10 cellular contexts compared by ENCODE assay signal in genomic region chr16:3165111-3165822, GRCh38. TPM values are rescaled to one million over a fixed set of nuclear protein-coding genes. Genes with fewer than 3 reads are reported as not detected.
DNase-seq lines count a peak whose midpoint lies in the region; ATAC-seq, FAIRE-seq and TF ChIP-seq lines count a peak whose summit lies in the region.
"Had no signal": no experiment of that assay in that cellular context is flagged by ENCODE, and none has a peak within 500 bp of the region (broad histone marks: within the 10 kb centered on the region; RNA-seq: fewer than 3 reads in every experiment).

No MANE protein-coding gene starts in this region.

- peaks cover 4% of the 10 kb centered on the region for H3K27me3 ChIP-seq in H7 (ENCODE audit: control insufficient read depth, insufficient read depth, low read length)
- no peaks in the 10 kb centered on the region for H3K27me3 ChIP-seq in naive thymus-derived CD4-positive, alpha-beta T cell (ENCODE audit: control insufficient read depth in 2 of 2, insufficient read depth in 2 of 2, low read length in 2 of 2)

- H3K4me3 Mint-ChIP-seq in activated naive CD8-positive, alpha-beta T cell treated with anti-CD3 and anti-CD28 coated beads, Interleukin-2, amount 10 ng/mL, durations not matched to agents 7 days and 5 days = peak overlapping the region; percentile 55
- peak overlapping the region; percentile 39 to 80 (median 58) for H3K4me3 Mint-ChIP-seq in naive thymus-derived CD4-positive, alpha-beta T cell

- H3K4me1 Mint-ChIP-seq in activated naive CD8-positive, alpha-beta T cell treated with anti-CD3 and anti-CD28 coated beads, Interleukin-2, amount 10 ng/mL, durations not matched to agents 7 days and 5 days = peaks cover 21% of the 10 kb centered on the region
- peaks cover 9 to 24% (median 10%) of the 10 kb centered on the region in 7 donors for H3K4me1 Mint-ChIP-seq in naive thymus-derived CD4-positive, alpha-beta T cell

- H3K27me3 Mint-ChIP-seq in activated naive CD8-positive, alpha-beta T cell treated with anti-CD3 and anti-CD28 coated beads, Interleukin-2, amount 10 ng/mL, durations not matched to agents 7 days and 5 days = peaks cover 31% of the 10 kb centered on the region
- H3K27me3 Mint-ChIP-seq in naive thymus-derived CD4-positive, alpha-beta T cell = peaks cover 0 to 27% (median 0%) of the 10 kb centered on the region in 5 donors

- 76% methylated on average over 12 of the region's 12 CpGs for WGBS in A549 (ENCODE audit: missing lambda C conversion rate)

- CTCF ChIA-PET in A549 (lab: Yijun Ruan, JAX) = interaction anchor here (0.9 to 2.4 kb wide), 13 partner anchors 9 to 127 kb away, joined by 3 to 18 read pairs (median 7); no protein-coding TSS in a partner anchor
- CTCF ChIA-PET in naive thymus-derived CD4-positive, alpha-beta T cell (lab: Charles Lee) = interaction anchor here (0.9 to 2.4 kb wide), 5 partner anchors 28 to 133 kb away, joined by 3 to 13 read pairs (median 6); partner anchors contain the start of gene ZNF213

- H3K36me3 ChIP-seq in H7 (replicated peaks; ENCODE audit: control insufficient read depth, insufficient read depth, low read length) = no peaks in the 10 kb centered on the region
- H3K36me3 ChIP-seq in naive thymus-derived CD4-positive, alpha-beta T cell (ENCODE audit: control insufficient read depth in 2 of 3, insufficient read depth in 3 of 3, low read length in 3 of 3) = no peaks in the 10 kb centered on the region

- peak overlapping the region; percentile 76 to 81 for H3K27ac ChIP-seq in A549
- H3K27ac ChIP-seq in naive thymus-derived CD4-positive, alpha-beta T cell (ENCODE audit: low read depth, low read length) = peak overlapping the region; percentile 55
- H3K27ac ChIP-seq: RWPE1 had no signal

- no peak for TF ChIP-seq RAD21 in A549 (conservative IDR thresholded peaks at IDR 0.05 in 1 of 2, IDR thresholded peaks at IDR 0.05 in 1 of 2)

- intact Hi-C loops in naive thymus-derived CD4-positive, alpha-beta T cell (cut with micrococcal nuclease) = loop anchor here in 1 of 2 donors (5.0 kb wide), 1 partner anchor 292 kb away; no protein-coding TSS in a partner anchor

- peak overlapping the region; percentile 75 for H3K27ac Mint-ChIP-seq in activated naive CD8-positive, alpha-beta T cell treated with anti-CD3 and anti-CD28 coated beads, Interleukin-2, amount 10 ng/mL, durations not matched to agents 7 days and 5 days
- peak overlapping the region; percentile 36 to 93 (median 71) for H3K27ac Mint-ChIP-seq in naive thymus-derived CD4-positive, alpha-beta T cell

- TF ChIP-seq CTCF in A549 (IDR thresholded peaks at IDR 0.05) = no peak

- peaks cover 3% of the 10 kb centered on the region; the same call in 2 of the 3 replicates for H3K4me1 ChIP-seq in A549
- peaks cover under 1 to 4% of the 10 kb centered on the region in 2 donors for H3K4me1 ChIP-seq in naive thymus-derived CD4-positive, alpha-beta T cell (ENCODE audit: control insufficient read depth in 2 of 2, insufficient read depth in 2 of 2, low read length in 2 of 2)

- TF ChIP-seq POLR2A in A549 (IDR thresholded peaks at IDR 0.05; ENCODE audit: low read length) = no peak

- no peak for FAIRE-seq in A549 (lab: Jason Lieb, UNC)

- no peak for ATAC-seq in A549
- no peak for ATAC-seq in activated naive CD8-positive, alpha-beta T cell treated with anti-CD3 and anti-CD28 coated beads, Interleukin-2, amount 10 ng/mL, durations not matched to agents 7 days and 5 days (ENCODE audit: low read depth)
- ATAC-seq in naive thymus-derived CD4-positive, alpha-beta T cell = no peak

- H3K36me3 Mint-ChIP-seq in activated naive CD8-positive, alpha-beta T cell treated with anti-CD3 and anti-CD28 coated beads, Interleukin-2, amount 10 ng/mL, durations not matched to agents 7 days and 5 days = no peaks in the 10 kb centered on the region
- H3K36me3 Mint-ChIP-seq in naive thymus-derived CD4-positive, alpha-beta T cell = no peaks in the 10 kb centered on the region

- H3K9me3 Mint-ChIP-seq in activated naive CD8-positive, alpha-beta T cell treated with anti-CD3 and anti-CD28 coated beads, Interleukin-2, amount 10 ng/mL, durations not matched to agents 7 days and 5 days = no peaks in the 10 kb centered on the region
- H3K9me3 Mint-ChIP-seq in naive thymus-derived CD4-positive, alpha-beta T cell = peaks cover 0 to 1% (median 0%) of the 10 kb centered on the region in 11 donors

- no peak for TF ChIP-seq EP300 in A549 (IDR thresholded peaks at IDR 0.05)

- peak overlapping the region; percentile 90 for H3K4me2 ChIP-seq in A549

- H3K4me3 ChIP-seq in A549 (peak overlapping the region; percentile 26; the same call in 1 of the 3 replicates), H7 (ENCODE audit: insufficient read depth, low read depth, low read length) (no peak overlapping the region)
- no peak overlapping the region for H3K4me3 ChIP-seq in naive thymus-derived CD4-positive, alpha-beta T cell (ENCODE audit: low read length)

- in situ Hi-C loops in G401 (cut with HindIII; ENCODE audit: low sequenced_read_pairs) = no loop called here

- H3K9me3 ChIP-seq in A549 = no peaks in the 10 kb centered on the region
- no peaks in the 10 kb centered on the region for H3K9me3 ChIP-seq in naive thymus-derived CD4-positive, alpha-beta T cell (ENCODE audit: control insufficient read depth in 2 of 3, low read length in 3 of 3)

- POLR2A ChIA-PET in A549 (lab: Yijun Ruan, JAX) = no interaction called here
- POLR2A ChIA-PET in activated naive CD8-positive, alpha-beta T cell treated with anti-CD3 and anti-CD28 coated beads, Interleukin-2, amount 10 ng/mL, durations not matched to agents 7 days and 5 days (lab: Charles Lee) = interaction anchor here (0.9 to 1.0 kb wide), 4 partner anchors 15 to 117 kb away, joined by 3 to 5 read pairs (median 5); no protein-coding TSS in a partner anchor
- POLR2A ChIA-PET in naive thymus-derived CD4-positive, alpha-beta T cell (lab: Charles Lee) = interaction anchor here (0.6 to 1.8 kb wide), 14 partner anchors 11 to 441 kb away, joined by 3 to 5 read pairs (median 3); partner anchors contain the start of gene ZNF263

- DNase-seq in A549 (ENCODE audit: low read depth in 1 of 2, low spot score in 1 of 2) (no peak), H7 (peak; percentile 19), G401 (ENCODE audit: low spot score) (no peak), NCI-H82 (lab: John Stamatoyannopoulos, UW) (no peak), NCI-H1436 treated with DMSO at 0.1 percent for 48 hours (lab: John Stamatoyannopoulos, UW) (no peak)
- no peak for DNase-seq in activated naive CD8-positive, alpha-beta T cell treated with anti-CD3 and anti-CD28 coated beads, Interleukin-2, amount 10 ng/mL, durations not matched to agents 7 days and 5 days
- no peak for DNase-seq in naive thymus-derived CD4-positive, alpha-beta T cell
- DNase-seq in effector CD4-positive, alpha-beta T cell = no peak

TF ChIP-seq in A549, 52 proteins besides CTCF, POLR2A, EP300 and RAD21:
- TF ChIP-seq, protein P1, sequence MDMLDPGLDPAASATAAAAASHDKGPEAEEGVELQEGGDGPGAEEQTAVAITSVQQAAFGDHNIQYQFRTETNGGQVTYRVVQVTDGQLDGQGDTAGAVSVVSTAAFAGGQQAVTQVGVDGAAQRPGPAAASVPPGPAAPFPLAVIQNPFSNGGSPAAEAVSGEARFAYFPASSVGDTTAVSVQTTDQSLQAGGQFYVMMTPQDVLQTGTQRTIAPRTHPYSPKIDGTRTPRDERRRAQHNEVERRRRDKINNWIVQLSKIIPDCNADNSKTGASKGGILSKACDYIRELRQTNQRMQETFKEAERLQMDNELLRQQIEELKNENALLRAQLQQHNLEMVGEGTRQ (IDR thresholded peaks at IDR 0.05) = peak; percentile 34; the same call in 1 of the 2 replicates
- TF ChIP-seq HOXA7 (CRISPR knock-in tag; IDR thresholded peaks at IDR 0.05) = no peak
- TF ChIP-seq HDAC2 (IDR thresholded peaks at IDR 0.05) = no peak

RNA-seq across cellular contexts. Expression of gene OR1F1, which starts 22.7 kb away (rescaled TPM):
- 1.3 and 1.6 TPM in 2 replicates for polyA plus RNA-seq in A549 (2011; rRNA removed)
- polyA plus RNA-seq in A549 (2012; cell fraction: cytosol; rRNA removed) = 0.63 and 1.1 TPM in 2 replicates
- 1.1 and 1.3 TPM in 2 replicates for polyA plus RNA-seq in A549 (2012; cell fraction: nucleus; rRNA removed)
- 0.20 to 0.34 TPM (median 0.31 TPM) in 3 replicates for polyA plus RNA-seq in A549 (2017; fragmentation: RNase III; extraction: RNeasy Plus Mini Kit Qiagen cat#74134 plus additional on column Dnase treatment)
- polyA minus RNA-seq in A549 (2011; rRNA and poly(A)+ RNA removed) = 3.2 and 4.6 TPM in 2 replicates
- not detected in 2 replicates for total RNA-seq in H7 (2014; rRNA removed; shearing (Covaris generic))
- not detected for total RNA-seq in activated naive CD8-positive, alpha-beta T cell treated with anti-CD3 and anti-CD28 coated beads, Interleukin-2, amount 10 ng/mL, durations not matched to agents 7 days and 5 days
- under 1 TPM in 2 of 5 experiments, not detected in 3; 0.38 to 0.41 TPM for total RNA-seq in naive thymus-derived CD4-positive, alpha-beta T cell
- under 1 TPM in 1 of 2 donors, not detected in 1; 0.35 TPM for polyA plus RNA-seq in naive thymus-derived CD4-positive, alpha-beta T cell
- total RNA-seq in G401 (2014; rRNA removed; shearing (Covaris generic)) = not detected in 2 replicates
- total RNA-seq: posterior vena cava had no signal

RNA-seq across cellular contexts. Expression of gene ZNF213, which starts 30.4 kb away (rescaled TPM):
- polyA plus RNA-seq in A549 (2011; rRNA removed) (0.72 and 1.8 TPM in 2 replicates), A549 (2017; fragmentation: RNase III; extraction: RNeasy Plus Mini Kit Qiagen cat#74134 plus additional on column Dnase treatment) (5.9 to 6.2 TPM (median 6.1 TPM) in 3 replicates)
- 0.79 and 1.8 TPM in 2 replicates for polyA plus RNA-seq in A549 (2012; cell fraction: cytosol; rRNA removed)
- 2.2 and 2.3 TPM in 2 replicates for polyA plus RNA-seq in A549 (2012; cell fraction: nucleus; rRNA removed)
- 2.4 and 3.4 TPM in 2 replicates for polyA minus RNA-seq in A549 (2011; rRNA and poly(A)+ RNA removed)
- total RNA-seq in H7 (2014; rRNA removed; shearing (Covaris generic)) = 5.5 and 6.3 TPM in 2 replicates
- total RNA-seq in activated naive CD8-positive, alpha-beta T cell treated with anti-CD3 and anti-CD28 coated beads, Interleukin-2, amount 10 ng/mL, durations not matched to agents 7 days and 5 days = 10 to 100 TPM; 12.9 to 13.3 TPM
- 10 to 100 TPM in 3 of 5 experiments, 1 to 10 TPM in 2; 3.8 to 14.0 (median 11.8) TPM for total RNA-seq in naive thymus-derived CD4-positive, alpha-beta T cell
- polyA plus RNA-seq in naive thymus-derived CD4-positive, alpha-beta T cell = 1 to 10 TPM; 1.7 to 3.4 TPM
- total RNA-seq in G401 (2014; rRNA removed; shearing (Covaris generic)) = 0.31 and 0.61 TPM in 2 replicates

RNA-seq across cellular contexts. Expression of gene ZNF205, which starts 52.9 kb away (rescaled TPM):
- polyA plus RNA-seq in A549 (2011; rRNA removed) (3.1 and 4.3 TPM in 2 replicates), A549 (2017; fragmentation: RNase III; extraction: RNeasy Plus Mini Kit Qiagen cat#74134 plus additional on column Dnase treatment) (8.5 to 9.6 TPM (median 9.2 TPM) in 3 replicates)
- polyA plus RNA-seq in A549 (2012; cell fraction: cytosol; rRNA removed) = 14.1 and 22.4 TPM in 2 replicates
- polyA plus RNA-seq in A549 (2012; cell fraction: nucleus; rRNA removed) = 19.0 and 35.0 TPM in 2 replicates
- polyA minus RNA-seq in A549 (2011; rRNA and poly(A)+ RNA removed) = 2.6 and 3.3 TPM in 2 replicates
- total RNA-seq in H7 (2014; rRNA removed; shearing (Covaris generic)) = 40.2 and 41.2 TPM in 2 replicates
- total RNA-seq in activated naive CD8-positive, alpha-beta T cell treated with anti-CD3 and anti-CD28 coated beads, Interleukin-2, amount 10 ng/mL, durations not matched to agents 7 days and 5 days = not detected
- under 1 TPM in 1 of 5 experiments, not detected in 4; 0.29 TPM for total RNA-seq in naive thymus-derived CD4-positive, alpha-beta T cell
- polyA plus RNA-seq in naive thymus-derived CD4-positive, alpha-beta T cell = under 1 TPM in 1 of 2 donors, not detected in 1; 0.09 TPM
- total RNA-seq in G401 (2014; rRNA removed; shearing (Covaris generic)) = 21.3 and 27.6 TPM in 2 replicates

Comparison
In these comparisons a context has a peak if more than half of its experiments do, and no peak if none do; other contexts are left out.
1. RNA of gene ZNF205, which starts 52.9 kb away (total RNA-seq): 40.2 to 41.2 TPM in H7 and 21.3 to 27.6 TPM in G401; 0.29 TPM in naive thymus-derived CD4-positive, alpha-beta T cell and not detected in activated naive CD8-positive, alpha-beta T cell treated with anti-CD3 and anti-CD28 coated beads, Interleukin-2, amount 10 ng/mL, durations not matched to agents 7 days and 5 days; every median in the first group is over 10 times any median in the second.